In the genomic region with DNA sequence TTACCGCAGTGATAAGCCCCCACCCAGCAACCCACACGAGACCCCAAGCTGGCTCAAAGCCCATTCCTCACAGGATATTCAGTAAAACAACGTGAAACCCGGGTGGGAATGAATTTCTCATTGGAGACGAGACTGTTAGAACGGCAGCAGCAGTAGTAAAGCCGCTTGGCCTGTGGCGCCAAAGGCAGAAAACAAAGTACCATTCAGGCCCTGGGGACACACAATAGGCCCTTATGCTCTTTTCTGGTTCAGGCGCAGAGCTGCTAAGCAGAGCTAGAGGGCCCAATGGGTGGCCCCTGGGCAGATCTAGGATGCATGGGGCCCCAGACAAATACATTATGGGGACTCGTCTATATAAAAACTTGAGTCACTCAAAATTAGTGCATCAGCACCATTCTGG, we compare ENCODE assay signal across 1 cellular context.
TF ChIP-seq lines count a peak whose summit lies in the region.

No MANE protein-coding gene starts in this region.

TF ChIP-seq in H1, 55 proteins besides CTCF, POLR2A, EP300 and RAD21 (continued from another document):
- TF ChIP-seq SP1 (IDR thresholded peaks at IDR 0.05; ENCODE audit: low read depth, low read length) = no peak
- no peak for TF ChIP-seq NANOG (IDR thresholded peaks at IDR 0.05; ENCODE audit: insufficient read depth, low read depth, low read length, poor library complexity, severe bottlenecking)
- TF ChIP-seq, protein P1, sequence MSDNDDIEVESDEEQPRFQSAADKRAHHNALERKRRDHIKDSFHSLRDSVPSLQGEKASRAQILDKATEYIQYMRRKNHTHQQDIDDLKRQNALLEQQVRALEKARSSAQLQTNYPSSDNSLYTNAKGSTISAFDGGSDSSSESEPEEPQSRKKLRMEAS (IDR thresholded peaks at IDR 0.05) = no peak
- TF ChIP-seq ASH2L (IDR thresholded peaks at IDR 0.05; ENCODE audit: low read length) = no peak
